ENCODE assay signal across 7 cellular contexts in the genomic region with DNA sequence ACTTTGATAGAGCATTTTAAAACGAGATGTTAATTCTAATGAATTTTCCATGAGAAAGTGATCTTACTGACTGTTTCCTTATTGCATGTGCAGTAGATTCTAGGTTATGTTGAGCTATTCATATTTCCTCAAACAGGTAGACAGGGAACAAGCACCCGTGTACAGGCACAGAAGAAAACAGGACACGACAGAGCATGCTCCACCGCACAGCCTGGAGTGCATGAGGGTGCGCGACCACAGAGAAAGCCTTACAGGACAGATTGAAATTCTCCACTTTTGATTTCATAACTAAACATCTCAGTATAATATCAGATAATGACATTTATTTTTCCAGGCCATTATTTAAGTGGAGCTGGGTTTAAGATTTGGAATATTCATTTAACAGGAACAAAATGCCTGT. TPM values are rescaled to one million over a fixed set of nuclear protein-coding genes. Genes with fewer than 3 reads are reported as not detected.
"Had no signal": no experiment of that assay in that cellular context is flagged by ENCODE, and none has a peak within 500 bp of the region (broad histone marks: within the 10 kb centered on the region; RNA-seq: fewer than 3 reads in every experiment).

No MANE protein-coding gene starts in this region.

RNA-seq across cellular contexts. Expression of gene TRIM77, which starts 41.9 kb away (rescaled TPM):
- polyA plus RNA-seq: endothelial cell of umbilical vein, esophagus, fibroblast of lung, foreskin keratinocyte, heart left ventricle, heart right ventricle, hepatocyte had no signal
